1 cellular context compared by ENCODE assay signal in genomic region chr6:159726918-159727716, GRCh38.
TF ChIP-seq lines count a peak whose summit lies in the region.

Gene WTAP, plus strand, starts transcription at chr6:159727506. Its CDS starts 8,760 bp downstream, at chr6:159736266.

TF ChIP-seq in GM12878, 131 proteins besides CTCF, POLR2A, EP300 and RAD21 (continued from another document and continues in another):
- peak; percentile 68; the same call in 1 of the 2 replicates for TF ChIP-seq ZBTB40 (IDR thresholded peaks at IDR 0.05; ENCODE audit: borderline replicate concordance)
- 0 out of 2 replicates have a peak, but pooled peaks have one; percentile 30 for TF ChIP-seq E2F4 (IDR thresholded peaks at IDR 0.05; ENCODE audit: low read depth, low read length)
- no peak; the same call in 1 of the 2 replicates for TF ChIP-seq USF2 (IDR thresholded peaks at IDR 0.05; ENCODE audit: borderline replicate concordance, low read depth, low read length)
- peak; percentile 75 for TF ChIP-seq MEF2B (IDR thresholded peaks at IDR 0.05; ENCODE audit: partially characterized antibody, poor library complexity, severe bottlenecking)
- TF ChIP-seq ZNF217 (IDR thresholded peaks at IDR 0.05): peak; percentile 75; the same call in 1 of the 2 replicates
- peak; percentile 14; the same call in 1 of the 2 replicates for TF ChIP-seq BRCA1 (IDR thresholded peaks at IDR 0.05; ENCODE audit: low read depth, low read length)
- TF ChIP-seq RBBP5 (conservative IDR thresholded peaks at IDR 0.05): no peak
- TF ChIP-seq RUNX3 (IDR thresholded peaks at IDR 0.05; ENCODE audit: low read length): peak; percentile 82
- TF ChIP-seq TBL1XR1 (IDR thresholded peaks at IDR 0.05; ENCODE audit: low read depth, low read length): peak; percentile 86
- TF ChIP-seq PAX8 (IDR thresholded peaks at IDR 0.05): no peak
- no peak; the same call in 1 of the 2 replicates for TF ChIP-seq SMC3 (IDR thresholded peaks at IDR 0.05; ENCODE audit: borderline replicate concordance, low read length)
- TF ChIP-seq MLLT1 (IDR thresholded peaks at IDR 0.05): peak; percentile 88
- peak; percentile 97 for TF ChIP-seq NR2F1 (conservative IDR thresholded peaks at IDR 0.05)
- TF ChIP-seq CHD4 (IDR thresholded peaks at IDR 0.05): no peak
- TF ChIP-seq REST (IDR thresholded peaks at IDR 0.05; ENCODE audit: low read depth, low read length): no peak
- TF ChIP-seq SMAD5 (IDR thresholded peaks at IDR 0.05; ENCODE audit: low read depth): peak; percentile 97
- TF ChIP-seq SKIL (IDR thresholded peaks at IDR 0.05; ENCODE audit: low read depth, poor library complexity, severe bottlenecking): no peak
- TF ChIP-seq NBN (IDR thresholded peaks at IDR 0.05): peak; percentile 97
- no peak for TF ChIP-seq ZBTB4 (CRISPR knock-in tag; IDR thresholded peaks at IDR 0.05)
- peak; percentile 78 for TF ChIP-seq TAF1 (IDR thresholded peaks at IDR 0.05; ENCODE audit: borderline replicate concordance, low read depth, low read length)
- TF ChIP-seq KDM1A (IDR thresholded peaks at IDR 0.05; ENCODE audit: borderline replicate concordance): no peak
- peak; percentile 97 for TF ChIP-seq CREM (IDR thresholded peaks at IDR 0.05; ENCODE audit: low read depth)
- peak; percentile 97 for TF ChIP-seq HDGF (IDR thresholded peaks at IDR 0.05)
- no peak for TF ChIP-seq ESRRA (IDR thresholded peaks at IDR 0.05; ENCODE audit: low read length)
- TF ChIP-seq MYC (IDR thresholded peaks at IDR 0.05; ENCODE audit: insufficient read depth, insufficient read length, insufficient replicate concordance, low read length, severe bottlenecking): peak; percentile 92
- TF ChIP-seq NR2C2 (IDR thresholded peaks at IDR 0.05; ENCODE audit: borderline replicate concordance, control insufficient read depth, insufficient read length, low read depth): peak; percentile 93
- TF ChIP-seq MTA2 (IDR thresholded peaks at IDR 0.05; ENCODE audit: low read depth): peak; percentile 84
- no peak for TF ChIP-seq MTA3 (IDR thresholded peaks at IDR 0.05; ENCODE audit: borderline replicate concordance, low read length)
- peak; percentile 93 for TF ChIP-seq PML (IDR thresholded peaks at IDR 0.05; ENCODE audit: low read length)
- peak; percentile 76 for TF ChIP-seq HCFC1 (IDR thresholded peaks at IDR 0.05; ENCODE audit: low read length)
- TF ChIP-seq POLR2AphosphoS2 (IDR thresholded peaks at IDR 0.05; ENCODE audit: low read depth, low read length): peak; percentile 67; the same call in 1 of the 2 replicates
- TF ChIP-seq ATF7 (IDR thresholded peaks at IDR 0.05; ENCODE audit: low read depth): 0 out of 2 replicates have a peak, but pooled peaks have one; percentile 5
- TF ChIP-seq ZSCAN29 (IDR thresholded peaks at IDR 0.05): 0 out of 2 replicates have a peak, but pooled peaks have one; percentile 78
- no peak for TF ChIP-seq HSF1 (IDR thresholded peaks at IDR 0.05; ENCODE audit: low read depth, low read length)
- peak; percentile 56; the same call in 1 of the 2 replicates for TF ChIP-seq MEF2A (IDR thresholded peaks at IDR 0.05; ENCODE audit: insufficient read depth, low read depth, low read length)
- peak; percentile 96 for TF ChIP-seq MAX (IDR thresholded peaks at IDR 0.05; ENCODE audit: low read depth, low read length)
- TF ChIP-seq NRF1 (conservative IDR thresholded peaks at IDR 0.05; ENCODE audit: low read depth, low read length): 0 out of 2 replicates have a peak, but pooled peaks have one; percentile 9
- TF ChIP-seq FOS (IDR thresholded peaks at IDR 0.05; ENCODE audit: borderline replicate concordance, extremely low read depth, insufficient read length): no peak
- peak in 1 of 2 experiments; percentile 55; a peak in 1 of 4 replicates for TF ChIP-seq ETV6 (conservative IDR thresholded peaks at IDR 0.05 in 1 of 2, IDR thresholded peaks at IDR 0.05 in 1 of 2; ENCODE audit: borderline replicate concordance in 1 of 2, low read depth in 1 of 2)
- TF ChIP-seq GABPA (IDR thresholded peaks at IDR 0.05; ENCODE audit: low read depth): no peak
- TF ChIP-seq NFIC (IDR thresholded peaks at IDR 0.05; ENCODE audit: low read depth, low read length): no peak
- peak; percentile 91 for TF ChIP-seq POLR2AphosphoS5 (IDR thresholded peaks at IDR 0.05; ENCODE audit: low read length)
- peak; percentile 71 for TF ChIP-seq RELA (IDR thresholded peaks at IDR 0.05; ENCODE audit: borderline replicate concordance, partially characterized antibody)
- TF ChIP-seq JUND (IDR thresholded peaks at IDR 0.05; ENCODE audit: low read depth, low read length): no peak
- no peak for TF ChIP-seq EZH2 (IDR thresholded peaks at IDR 0.05; ENCODE audit: borderline replicate concordance, control insufficient read depth, low read depth, low read length)
